ENCODE assay signal across 13 cellular contexts in the genomic region with DNA sequence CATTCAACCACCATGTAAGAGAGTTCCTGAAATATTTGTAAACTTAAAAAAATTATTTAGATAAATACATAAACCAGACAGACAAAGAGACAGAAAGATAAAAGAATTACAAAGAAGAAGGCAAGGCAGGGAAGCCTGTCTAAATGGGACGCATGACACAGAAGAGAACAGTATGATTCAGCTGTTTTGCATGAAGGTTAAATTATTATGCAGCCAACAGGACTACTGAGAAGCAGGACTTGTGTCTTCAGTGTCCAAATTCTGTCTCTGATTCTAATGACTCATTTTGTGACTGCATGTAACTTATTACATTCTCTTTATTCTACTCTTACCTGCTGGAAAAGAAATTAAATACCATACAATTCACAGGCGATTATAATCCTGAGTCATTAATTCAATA.
DNase-seq lines count a peak whose midpoint lies in the region; ATAC-seq and TF ChIP-seq lines count a peak whose summit lies in the region.
"Had no signal": no experiment of that assay in that cellular context is flagged by ENCODE, and none has a peak within 500 bp of the region (broad histone marks: within the 10 kb centered on the region; RNA-seq: fewer than 3 reads in every experiment).

No MANE protein-coding gene starts in this region.

- no peaks in the 10 kb centered on the region for H3K27me3 ChIP-seq in BJ (ENCODE audit: control insufficient read depth, insufficient read depth, low read length)
- H3K27me3 ChIP-seq in sigmoid colon: no peaks in the 10 kb centered on the region
- H3K27me3 ChIP-seq: transverse colon had no signal

- CTCF ChIA-PET in BJ (lab: Yijun Ruan, JAX): no interaction called here

- TF ChIP-seq EP300 in sigmoid colon (IDR thresholded peaks at IDR 0.05): no peak

- no peak for TF ChIP-seq POLR2A in sigmoid colon (IDR thresholded peaks at IDR 0.05)

- 80 to 84% methylated on average over 2 of the region's 2 CpGs for WGBS in sigmoid colon, 2 donors

- ATAC-seq in GM21529 (IDR thresholded peaks at IDR 0.05; ENCODE audit: unreplicated experiment) (peak; percentile 85), HG03469 (IDR thresholded peaks at IDR 0.05; ENCODE audit: unreplicated experiment) (peak; percentile 88)
- no peak for ATAC-seq in activated T-cell treated with anti-CD3 and anti-CD28 coated beads, Interleukin-2, amount 50 U/mL, for 4 hours
- ATAC-seq: activated naive CD8-positive, alpha-beta T cell treated with anti-CD3 and anti-CD28 coated beads, Interleukin-2, amount 50 U/mL, for 24 hours had no signal

- DNase-seq in BJ (ENCODE audit: low read depth) (peak; percentile 33), fibroblast of mammary gland (ENCODE audit: low read depth) (peak; percentile 73), UCSD-AML1 (lab: John Stamatoyannopoulos, UW; ENCODE audit: unreplicated experiment) (no peak), NCI-H510A treated with DMSO at 0.1 percent for 48 hours (lab: John Stamatoyannopoulos, UW) (no peak), sigmoid colon (no peak)
- no peak for DNase-seq in activated T-cell treated with anti-CD3 and anti-CD28 coated beads, Interleukin-2, amount 50 U/mL, for 4 hours
- DNase-seq: activated naive CD8-positive, alpha-beta T cell treated with anti-CD3 and anti-CD28 coated beads, Interleukin-2, amount 50 U/mL, for 24 hours; COR-L47; NCI-H1417 treated with DMSO at 0.1 percent for 48 hours; SW 1271; transverse colon had no signal

- intact Hi-C loops in sigmoid colon (cut with DNase I): no loop called here

- peaks cover 0 to 25% (median 0%) of the 10 kb centered on the region in 4 donors for H3K4me1 ChIP-seq in sigmoid colon
- H3K4me1 ChIP-seq: transverse colon had no signal

- no peaks in the 10 kb centered on the region for H3K36me3 Mint-ChIP-seq in activated T-cell treated with anti-CD3 and anti-CD28 coated beads, Interleukin-2, amount 50 U/mL, for 4 hours (ENCODE audit: insufficient read depth)

- no peaks in the 10 kb centered on the region for H3K9me3 ChIP-seq in sigmoid colon
- H3K9me3 ChIP-seq: transverse colon had no signal

- POLR2A ChIA-PET in BJ (lab: Charles Lee): no interaction called here

- peaks cover 4% of the 10 kb centered on the region for H3K4me1 Mint-ChIP-seq in activated T-cell treated with anti-CD3 and anti-CD28 coated beads, Interleukin-2, amount 50 U/mL, for 4 hours (ENCODE audit: low read depth)

- TF ChIP-seq CTCF in BJ (IDR thresholded peaks at IDR 0.05; ENCODE audit: insufficient read depth, low read depth, low read length): no peak
- no peak for TF ChIP-seq CTCF in fibroblast of mammary gland (conservative IDR thresholded peaks at IDR 0.05; ENCODE audit: control insufficient read depth, insufficient read depth, low read depth, low read length)
- TF ChIP-seq CTCF in sigmoid colon (IDR thresholded peaks at IDR 0.05): no peak

- H3K27me3 Mint-ChIP-seq in activated T-cell treated with anti-CD3 and anti-CD28 coated beads, Interleukin-2, amount 50 U/mL, for 4 hours (ENCODE audit: low read depth): no peaks in the 10 kb centered on the region
- H3K27me3 Mint-ChIP-seq: activated naive CD8-positive, alpha-beta T cell treated with anti-CD3 and anti-CD28 coated beads, Interleukin-2, amount 50 U/mL, for 24 hours had no signal

- no peaks in the 10 kb centered on the region for H3K36me3 ChIP-seq in BJ (ENCODE audit: control insufficient read depth, insufficient read depth, low read length)
- no peaks in the 10 kb centered on the region for H3K36me3 ChIP-seq in sigmoid colon
- H3K36me3 ChIP-seq: transverse colon had no signal

- no peak overlapping the region for H3K4me3 ChIP-seq in BJ (ENCODE audit: low read depth, low read length)
- H3K4me3 ChIP-seq in fibroblast of mammary gland (ENCODE audit: control insufficient read depth, low read depth, low read length): no peak overlapping the region
- H3K4me3 ChIP-seq in sigmoid colon: no peak overlapping the region
- H3K4me3 ChIP-seq: transverse colon had no signal

- no peak overlapping the region for H3K4me3 Mint-ChIP-seq in activated T-cell treated with anti-CD3 and anti-CD28 coated beads, Interleukin-2, amount 50 U/mL, for 4 hours
- H3K4me3 Mint-ChIP-seq: activated naive CD8-positive, alpha-beta T cell treated with anti-CD3 and anti-CD28 coated beads, Interleukin-2, amount 50 U/mL, for 24 hours had no signal

- H3K27ac ChIP-seq in sigmoid colon: peak overlapping the region in 2 of 4 donors; percentile 33 to 54
- H3K27ac ChIP-seq: transverse colon had no signal

- H3K9me3 Mint-ChIP-seq in activated T-cell treated with anti-CD3 and anti-CD28 coated beads, Interleukin-2, amount 50 U/mL, for 4 hours: no peaks in the 10 kb centered on the region
- H3K9me3 Mint-ChIP-seq: activated naive CD8-positive, alpha-beta T cell treated with anti-CD3 and anti-CD28 coated beads, Interleukin-2, amount 50 U/mL, for 24 hours had no signal

Comparison
In these comparisons a context has a peak if more than half of its experiments do, and no peak if none do; other contexts are left out.
1. DNase-seq: peak in BJ (single experiment) and fibroblast of mammary gland (single experiment); none in UCSD-AML1 (single experiment), NCI-H510A treated with DMSO at 0.1 percent for 48 hours (single experiment), activated T-cell treated with anti-CD3 and anti-CD28 coated beads, Interleukin-2, amount 50 U/mL, for 4 hours (single experiment) and sigmoid colon (single experiment).
2. ATAC-seq: peak in GM21529 (single experiment) and HG03469 (single experiment); none in activated T-cell treated with anti-CD3 and anti-CD28 coated beads, Interleukin-2, amount 50 U/mL, for 4 hours (0 of 2).